In genomic region chr12:76636141-76636692, GRCh38 we compare ENCODE assay signal across 1 cellular context.
TF ChIP-seq lines count a peak whose summit lies in the region.

No MANE protein-coding gene starts in this region.

TF ChIP-seq in HEK293, 187 proteins besides CTCF, POLR2A, EP300 and RAD21 (continued from another document and continues in another):
- TF ChIP-seq ZNF23 (tag by site-specific recombination; IDR thresholded peaks at IDR 0.05; ENCODE audit: borderline replicate concordance), result no peak
- TF ChIP-seq, protein P1, sequence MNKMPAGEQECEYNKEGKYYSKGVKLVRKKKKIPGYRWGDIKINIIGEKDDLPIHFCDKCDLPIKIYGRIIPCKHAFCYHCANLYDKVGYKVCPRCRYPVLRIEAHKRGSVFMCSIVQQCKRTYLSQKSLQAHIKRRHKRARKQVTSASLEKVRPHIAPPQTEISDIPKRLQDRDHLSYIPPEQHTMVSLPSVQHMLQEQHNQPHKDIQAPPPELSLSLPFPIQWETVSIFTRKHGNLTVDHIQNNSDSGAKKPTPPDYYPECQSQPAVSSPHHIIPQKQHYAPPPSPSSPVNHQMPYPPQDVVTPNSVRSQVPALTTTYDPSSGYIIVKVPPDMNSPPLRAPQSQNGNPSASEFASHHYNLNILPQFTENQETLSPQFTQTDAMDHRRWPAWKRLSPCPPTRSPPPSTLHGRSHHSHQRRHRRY (tag by site-specific recombination; IDR thresholded peaks at IDR 0.05), result no peak
- TF ChIP-seq, protein P2, sequence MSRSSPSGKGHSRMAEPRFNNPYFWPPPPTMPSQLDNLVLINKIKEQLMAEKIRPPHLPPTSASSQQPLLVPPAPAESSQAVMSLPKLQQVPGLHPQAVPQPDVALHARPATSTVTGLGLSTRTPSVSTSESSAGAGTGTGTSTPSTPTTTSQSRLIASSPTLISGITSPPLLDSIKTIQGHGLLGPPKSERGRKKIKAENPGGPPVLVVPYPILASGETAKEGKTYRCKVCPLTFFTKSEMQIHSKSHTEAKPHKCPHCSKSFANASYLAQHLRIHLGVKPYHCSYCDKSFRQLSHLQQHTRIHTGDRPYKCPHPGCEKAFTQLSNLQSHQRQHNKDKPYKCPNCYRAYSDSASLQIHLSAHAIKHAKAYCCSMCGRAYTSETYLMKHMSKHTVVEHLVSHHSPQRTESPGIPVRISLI (tag by site-specific recombination; IDR thresholded peaks at IDR 0.05), result no peak
- peak; percentile 62 for TF ChIP-seq ZNF335 (tag by site-specific recombination; conservative IDR thresholded peaks at IDR 0.05)
- TF ChIP-seq ZNF510 (tag by site-specific recombination; IDR thresholded peaks at IDR 0.05; ENCODE audit: insufficient replicate concordance), result no peak
- TF ChIP-seq ZNF791 (tag by site-specific recombination; IDR thresholded peaks at IDR 0.05), result no peak
- TF ChIP-seq YY1 (tag by site-specific recombination; IDR thresholded peaks at IDR 0.05), result no peak
- TF ChIP-seq RBAK (tag by site-specific recombination; IDR thresholded peaks at IDR 0.05), result no peak
- no peak for TF ChIP-seq ZNF621 (tag by site-specific recombination; IDR thresholded peaks at IDR 0.05)
- TF ChIP-seq ZNF10 (tag by site-specific recombination; IDR thresholded peaks at IDR 0.05), result peak; percentile 51; the same call in 1 of the 2 replicates
- TF ChIP-seq ZBTB17 (tag by site-specific recombination; IDR thresholded peaks at IDR 0.05), result 0 out of 2 replicates have a peak, but pooled peaks have one; percentile 48
- TF ChIP-seq ZNF404 (tag by site-specific recombination; IDR thresholded peaks at IDR 0.05), result no peak
- TF ChIP-seq MYNN (tag by site-specific recombination; IDR thresholded peaks at IDR 0.05; ENCODE audit: borderline replicate concordance), result no peak
- no peak for TF ChIP-seq ZNF701 (tag by site-specific recombination; IDR thresholded peaks at IDR 0.05)
- TF ChIP-seq ZNF571 (tag by site-specific recombination; IDR thresholded peaks at IDR 0.05), result no peak
- peak; percentile 53; the same call in 1 of the 2 replicates for TF ChIP-seq ZBTB21 (tag by site-specific recombination; IDR thresholded peaks at IDR 0.05)
- TF ChIP-seq ZNF548 (tag by site-specific recombination; IDR thresholded peaks at IDR 0.05), result no peak
- TF ChIP-seq SP3 (tag by site-specific recombination; IDR thresholded peaks at IDR 0.05), result peak; percentile 42; the same call in 1 of the 2 replicates
- no peak for TF ChIP-seq ZNF610 (tag by site-specific recombination; IDR thresholded peaks at IDR 0.05; ENCODE audit: borderline replicate concordance)
- no peak for TF ChIP-seq ZNF513 (tag by site-specific recombination; IDR thresholded peaks at IDR 0.05)
- TF ChIP-seq ZNF558 (tag by site-specific recombination; IDR thresholded peaks at IDR 0.05), result no peak
- TF ChIP-seq, protein P3, sequence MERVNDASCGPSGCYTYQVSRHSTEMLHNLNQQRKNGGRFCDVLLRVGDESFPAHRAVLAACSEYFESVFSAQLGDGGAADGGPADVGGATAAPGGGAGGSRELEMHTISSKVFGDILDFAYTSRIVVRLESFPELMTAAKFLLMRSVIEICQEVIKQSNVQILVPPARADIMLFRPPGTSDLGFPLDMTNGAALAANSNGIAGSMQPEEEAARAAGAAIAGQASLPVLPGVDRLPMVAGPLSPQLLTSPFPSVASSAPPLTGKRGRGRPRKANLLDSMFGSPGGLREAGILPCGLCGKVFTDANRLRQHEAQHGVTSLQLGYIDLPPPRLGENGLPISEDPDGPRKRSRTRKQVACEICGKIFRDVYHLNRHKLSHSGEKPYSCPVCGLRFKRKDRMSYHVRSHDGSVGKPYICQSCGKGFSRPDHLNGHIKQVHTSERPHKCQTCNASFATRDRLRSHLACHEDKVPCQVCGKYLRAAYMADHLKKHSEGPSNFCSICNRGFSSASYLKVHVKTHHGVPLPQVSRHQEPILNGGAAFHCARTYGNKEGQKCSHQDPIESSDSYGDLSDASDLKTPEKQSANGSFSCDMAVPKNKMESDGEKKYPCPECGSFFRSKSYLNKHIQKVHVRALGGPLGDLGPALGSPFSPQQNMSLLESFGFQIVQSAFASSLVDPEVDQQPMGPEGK (tag by site-specific recombination; IDR thresholded peaks at IDR 0.05), result peak; percentile 71
- TF ChIP-seq SCRT2 (tag by site-specific recombination; IDR thresholded peaks at IDR 0.05), result no peak
- TF ChIP-seq, protein P4, sequence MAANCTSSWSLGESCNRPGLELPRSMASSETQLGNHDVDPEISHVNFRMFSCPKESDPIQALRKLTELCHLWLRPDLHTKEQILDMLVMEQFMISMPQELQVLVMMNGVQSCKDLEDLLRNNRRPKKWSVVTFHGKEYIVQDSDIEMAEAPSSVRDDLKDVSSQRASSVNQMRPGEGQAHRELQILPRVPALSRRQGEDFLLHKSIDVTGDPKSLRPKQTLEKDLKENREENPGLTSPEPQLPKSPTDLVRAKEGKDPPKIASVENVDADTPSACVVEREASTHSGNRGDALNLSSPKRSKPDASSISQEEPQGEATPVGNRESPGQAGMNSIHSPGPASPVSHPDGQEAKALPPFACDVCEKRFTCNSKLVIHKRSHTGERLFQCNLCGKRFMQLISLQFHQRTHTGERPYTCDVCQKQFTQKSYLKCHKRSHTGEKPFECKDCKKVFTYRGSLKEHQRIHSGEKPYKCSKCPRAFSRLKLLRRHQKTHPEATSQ (tag by site-specific recombination; IDR thresholded peaks at IDR 0.05), result no peak
- TF ChIP-seq TCF7L2 (IDR thresholded peaks at IDR 0.05; ENCODE audit: borderline replicate concordance, low read depth, low read length), result no peak
- TF ChIP-seq, protein P5, sequence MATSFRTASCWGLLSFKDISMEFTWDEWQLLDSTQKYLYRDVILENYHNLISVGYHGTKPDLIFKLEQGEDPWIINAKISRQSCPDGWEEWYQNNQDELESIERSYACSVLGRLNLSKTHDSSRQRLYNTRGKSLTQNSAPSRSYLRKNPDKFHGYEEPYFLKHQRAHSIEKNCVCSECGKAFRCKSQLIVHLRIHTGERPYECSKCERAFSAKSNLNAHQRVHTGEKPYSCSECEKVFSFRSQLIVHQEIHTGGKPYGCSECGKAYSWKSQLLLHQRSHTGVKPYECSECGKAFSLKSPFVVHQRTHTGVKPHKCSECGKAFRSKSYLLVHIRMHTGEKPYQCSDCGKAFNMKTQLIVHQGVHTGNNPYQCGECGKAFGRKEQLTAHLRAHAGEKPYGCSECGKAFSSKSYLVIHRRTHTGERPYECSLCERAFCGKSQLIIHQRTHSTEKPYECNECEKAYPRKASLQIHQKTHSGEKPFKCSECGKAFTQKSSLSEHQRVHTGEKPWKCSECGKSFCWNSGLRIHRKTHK (tag by site-specific recombination; IDR thresholded peaks at IDR 0.05), result no peak
- TF ChIP-seq ZNF423 (tag by site-specific recombination; IDR thresholded peaks at IDR 0.05), result no peak
- TF ChIP-seq ZNF292 (tag by site-specific recombination; IDR thresholded peaks at IDR 0.05; ENCODE audit: borderline replicate concordance, low read depth), result no peak
- no peak for TF ChIP-seq ZBTB8A (tag by site-specific recombination; IDR thresholded peaks at IDR 0.05)
- no peak for TF ChIP-seq ZNF221 (tag by site-specific recombination; IDR thresholded peaks at IDR 0.05; ENCODE audit: borderline replicate concordance)
- no peak for TF ChIP-seq ZNF184 (tag by site-specific recombination; IDR thresholded peaks at IDR 0.05)
- no peak for TF ChIP-seq ZNF266 (tag by site-specific recombination; IDR thresholded peaks at IDR 0.05; ENCODE audit: low read depth)
- TF ChIP-seq WT1 (tag by site-specific recombination; IDR thresholded peaks at IDR 0.05), result no peak
- peak; percentile 80 for TF ChIP-seq ZNF629 (tag by site-specific recombination; IDR thresholded peaks at IDR 0.05)
- TF ChIP-seq ZNF175 (tag by site-specific recombination; IDR thresholded peaks at IDR 0.05), result no peak
- no peak for TF ChIP-seq ZNF114 (tag by site-specific recombination; IDR thresholded peaks at IDR 0.05)
- no peak for TF ChIP-seq HOXC10 (CRISPR knock-in tag; IDR thresholded peaks at IDR 0.05)
- TF ChIP-seq, protein P6, sequence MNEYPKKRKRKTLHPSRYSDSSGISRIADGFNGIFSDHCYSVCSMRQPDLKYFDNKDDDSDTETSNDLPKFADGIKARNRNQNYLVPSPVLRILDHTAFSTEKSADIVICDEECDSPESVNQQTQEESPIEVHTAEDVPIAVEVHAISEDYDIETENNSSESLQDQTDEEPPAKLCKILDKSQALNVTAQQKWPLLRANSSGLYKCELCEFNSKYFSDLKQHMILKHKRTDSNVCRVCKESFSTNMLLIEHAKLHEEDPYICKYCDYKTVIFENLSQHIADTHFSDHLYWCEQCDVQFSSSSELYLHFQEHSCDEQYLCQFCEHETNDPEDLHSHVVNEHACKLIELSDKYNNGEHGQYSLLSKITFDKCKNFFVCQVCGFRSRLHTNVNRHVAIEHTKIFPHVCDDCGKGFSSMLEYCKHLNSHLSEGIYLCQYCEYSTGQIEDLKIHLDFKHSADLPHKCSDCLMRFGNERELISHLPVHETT (tag by site-specific recombination; IDR thresholded peaks at IDR 0.05), result 0 out of 2 replicates have a peak, but pooled peaks have one; percentile 74
- no peak for TF ChIP-seq GFI1B (tag by site-specific recombination; IDR thresholded peaks at IDR 0.05)
- TF ChIP-seq ZNF433 (tag by site-specific recombination; IDR thresholded peaks at IDR 0.05; ENCODE audit: low read depth), result no peak
- TF ChIP-seq SETDB1 (IDR thresholded peaks at IDR 0.05; ENCODE audit: insufficient read length, low read length), result no peak
- TF ChIP-seq ZNF248 (tag by site-specific recombination; IDR thresholded peaks at IDR 0.05), result no peak
- TF ChIP-seq, protein P7, sequence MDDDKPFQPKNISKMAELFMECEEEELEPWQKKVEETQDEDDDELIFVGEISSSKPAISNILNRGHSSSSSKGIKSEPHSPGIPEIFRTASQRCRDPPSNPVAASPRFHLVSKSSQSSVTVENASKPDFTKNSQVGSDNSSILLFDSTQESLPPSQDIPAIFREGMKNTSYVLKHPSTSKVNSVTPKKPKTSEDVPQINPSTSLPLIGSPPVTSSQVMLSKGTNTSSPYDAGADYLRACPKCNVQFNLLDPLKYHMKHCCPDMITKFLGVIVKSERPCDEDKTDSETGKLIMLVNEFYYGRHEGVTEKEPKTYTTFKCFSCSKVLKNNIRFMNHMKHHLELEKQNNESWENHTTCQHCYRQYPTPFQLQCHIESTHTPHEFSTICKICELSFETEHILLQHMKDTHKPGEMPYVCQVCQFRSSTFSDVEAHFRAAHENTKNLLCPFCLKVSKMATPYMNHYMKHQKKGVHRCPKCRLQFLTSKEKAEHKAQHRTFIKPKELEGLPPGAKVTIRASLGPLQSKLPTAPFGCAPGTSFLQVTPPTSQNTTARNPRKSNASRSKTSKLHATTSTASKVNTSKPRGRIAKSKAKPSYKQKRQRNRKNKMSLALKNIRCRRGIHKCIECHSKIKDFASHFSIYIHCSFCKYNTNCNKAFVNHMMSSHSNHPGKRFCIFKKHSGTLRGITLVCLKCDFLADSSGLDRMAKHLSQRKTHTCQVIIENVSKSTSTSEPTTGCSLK (tag by site-specific recombination; IDR thresholded peaks at IDR 0.05), result no peak
- TF ChIP-seq GLI4 (tag by site-specific recombination; IDR thresholded peaks at IDR 0.05), result no peak
- TF ChIP-seq ZBTB44 (tag by site-specific recombination; IDR thresholded peaks at IDR 0.05), result no peak
- no peak for TF ChIP-seq ZNF626 (tag by site-specific recombination; IDR thresholded peaks at IDR 0.05)
- TF ChIP-seq ZNF654 (tag by site-specific recombination; IDR thresholded peaks at IDR 0.05; ENCODE audit: low read depth), result no peak
- no peak for TF ChIP-seq EGR2 (tag by site-specific recombination; IDR thresholded peaks at IDR 0.05; ENCODE audit: low read depth)
- TF ChIP-seq ZNF112 (tag by site-specific recombination; IDR thresholded peaks at IDR 0.05), result no peak
- no peak for TF ChIP-seq ZIC2 (tag by site-specific recombination; IDR thresholded peaks at IDR 0.05)
- no peak for TF ChIP-seq ZFP41 (tag by site-specific recombination; IDR thresholded peaks at IDR 0.05; ENCODE audit: borderline replicate concordance)
- TF ChIP-seq HOXA7 (CRISPR knock-in tag; IDR thresholded peaks at IDR 0.05; ENCODE audit: borderline replicate concordance), result no peak
- no peak for TF ChIP-seq OVOL3 (tag by site-specific recombination; IDR thresholded peaks at IDR 0.05)
- no peak for TF ChIP-seq ZNF707 (tag by site-specific recombination; IDR thresholded peaks at IDR 0.05)
- no peak for TF ChIP-seq KLF16 (tag by site-specific recombination; IDR thresholded peaks at IDR 0.05)
- TF ChIP-seq ZNF600 (tag by site-specific recombination; IDR thresholded peaks at IDR 0.05), result no peak
- TF ChIP-seq, protein P8, sequence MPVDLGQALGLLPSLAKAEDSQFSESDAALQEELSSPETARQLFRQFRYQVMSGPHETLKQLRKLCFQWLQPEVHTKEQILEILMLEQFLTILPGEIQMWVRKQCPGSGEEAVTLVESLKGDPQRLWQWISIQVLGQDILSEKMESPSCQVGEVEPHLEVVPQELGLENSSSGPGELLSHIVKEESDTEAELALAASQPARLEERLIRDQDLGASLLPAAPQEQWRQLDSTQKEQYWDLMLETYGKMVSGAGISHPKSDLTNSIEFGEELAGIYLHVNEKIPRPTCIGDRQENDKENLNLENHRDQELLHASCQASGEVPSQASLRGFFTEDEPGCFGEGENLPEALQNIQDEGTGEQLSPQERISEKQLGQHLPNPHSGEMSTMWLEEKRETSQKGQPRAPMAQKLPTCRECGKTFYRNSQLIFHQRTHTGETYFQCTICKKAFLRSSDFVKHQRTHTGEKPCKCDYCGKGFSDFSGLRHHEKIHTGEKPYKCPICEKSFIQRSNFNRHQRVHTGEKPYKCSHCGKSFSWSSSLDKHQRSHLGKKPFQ (tag by site-specific recombination; IDR thresholded peaks at IDR 0.05), result no peak
- TF ChIP-seq ZNF24 (tag by site-specific recombination; IDR thresholded peaks at IDR 0.05), result 0 out of 2 replicates have a peak, but pooled peaks have one; percentile 25
- TF ChIP-seq ZNF354C (tag by site-specific recombination; IDR thresholded peaks at IDR 0.05; ENCODE audit: borderline replicate concordance, low read depth), result no peak
- TF ChIP-seq ZNF473 (tag by site-specific recombination; IDR thresholded peaks at IDR 0.05), result no peak
